Comparison of ENCODE assay signal across 1 cellular context in genomic region chr2:136034629-136035028, GRCh38.
TF ChIP-seq lines count a peak whose summit lies in the region.

No MANE protein-coding gene starts in this region.

TF ChIP-seq in GM12878, 131 proteins besides CTCF, POLR2A, EP300 and RAD21 (continued from another document and continues in another):
- peak; percentile 48 for TF ChIP-seq SMAD1 (IDR thresholded peaks at IDR 0.05; ENCODE audit: low read depth, partially characterized antibody)
- no peak for TF ChIP-seq IRF3 (IDR thresholded peaks at IDR 0.05)
- TF ChIP-seq CBX5 (IDR thresholded peaks at IDR 0.05; ENCODE audit: low read depth): no peak
- no peak for TF ChIP-seq E4F1 (IDR thresholded peaks at IDR 0.05; ENCODE audit: borderline replicate concordance, partially characterized antibody)
- TF ChIP-seq MLLT1 (IDR thresholded peaks at IDR 0.05): no peak
- TF ChIP-seq RB1 (IDR thresholded peaks at IDR 0.05; ENCODE audit: borderline replicate concordance): peak; percentile 33; the same call in 1 of the 2 replicates
- TF ChIP-seq CHD2 (IDR thresholded peaks at IDR 0.05; ENCODE audit: borderline replicate concordance, low read depth, low read length): no peak
- no peak for TF ChIP-seq NRF1 (conservative IDR thresholded peaks at IDR 0.05; ENCODE audit: low read depth, low read length)
- TF ChIP-seq BCL11A (IDR thresholded peaks at IDR 0.05; ENCODE audit: low read depth, low read length): no peak
- TF ChIP-seq ZBED1 (IDR thresholded peaks at IDR 0.05; ENCODE audit: borderline replicate concordance): no peak
- TF ChIP-seq MAX (IDR thresholded peaks at IDR 0.05; ENCODE audit: low read depth, low read length): no peak
- no peak for TF ChIP-seq BCLAF1 (IDR thresholded peaks at IDR 0.05)
- no peak for TF ChIP-seq PAX8 (IDR thresholded peaks at IDR 0.05)
- peak; percentile 44; the same call in 1 of the 2 replicates for TF ChIP-seq GATAD2B (conservative IDR thresholded peaks at IDR 0.05; ENCODE audit: low read depth)
- no peak for TF ChIP-seq CEBPZ (IDR thresholded peaks at IDR 0.05; ENCODE audit: low read depth, low read length)
- no peak for TF ChIP-seq PRDM15 (CRISPR knock-in tag; IDR thresholded peaks at IDR 0.05)
- no peak for TF ChIP-seq HDGF (IDR thresholded peaks at IDR 0.05)
- no peak for TF ChIP-seq CEBPB (IDR thresholded peaks at IDR 0.05; ENCODE audit: borderline replicate concordance in 1 of 2, low read depth in 2 of 2, low read length in 2 of 2)
- no peak for TF ChIP-seq ELK1 (IDR thresholded peaks at IDR 0.05; ENCODE audit: low read depth, low read length)
- TF ChIP-seq IKZF2 (IDR thresholded peaks at IDR 0.05): peak in 1 of 2 experiments; percentile 41; a peak in 2 of 4 replicates
- no peak for TF ChIP-seq ZNF622 (IDR thresholded peaks at IDR 0.05)
- TF ChIP-seq KLF5 (IDR thresholded peaks at IDR 0.05; ENCODE audit: partially characterized antibody): no peak
- TF ChIP-seq YBX1 (IDR thresholded peaks at IDR 0.05): no peak
- TF ChIP-seq HDAC2 (IDR thresholded peaks at IDR 0.05): no peak
- TF ChIP-seq CHD1 (IDR thresholded peaks at IDR 0.05; ENCODE audit: low read depth, low read length): no peak
- TF ChIP-seq CUX1 (IDR thresholded peaks at IDR 0.05; ENCODE audit: insufficient replicate concordance, low read depth, low read length): no peak
- TF ChIP-seq KAT2A (conservative IDR thresholded peaks at IDR 0.05; ENCODE audit: control insufficient read depth, low read depth, low read length): no peak
- TF ChIP-seq RAD51 (IDR thresholded peaks at IDR 0.05): peak; percentile 41; the same call in 1 of the 2 replicates
- TF ChIP-seq TCF7 (IDR thresholded peaks at IDR 0.05; ENCODE audit: borderline replicate concordance): no peak
- TF ChIP-seq ATF3 (IDR thresholded peaks at IDR 0.05; ENCODE audit: borderline replicate concordance, extremely low read depth, low read depth, low read length): no peak
- TF ChIP-seq SRF (IDR thresholded peaks at IDR 0.05; ENCODE audit: low read depth in 2 of 2, low read length in 2 of 2): no peak
- TF ChIP-seq TAF1 (IDR thresholded peaks at IDR 0.05; ENCODE audit: borderline replicate concordance, low read depth, low read length): no peak
- no peak for TF ChIP-seq POLR2AphosphoS2 (IDR thresholded peaks at IDR 0.05; ENCODE audit: low read depth, low read length)
- TF ChIP-seq SMARCA5 (IDR thresholded peaks at IDR 0.05): no peak
- TF ChIP-seq ATF7 (IDR thresholded peaks at IDR 0.05; ENCODE audit: low read depth): peak; percentile 83
- peak; percentile 19 for TF ChIP-seq RELA (IDR thresholded peaks at IDR 0.05; ENCODE audit: borderline replicate concordance, partially characterized antibody)
- no peak for TF ChIP-seq MEF2A (IDR thresholded peaks at IDR 0.05; ENCODE audit: insufficient read depth, low read depth, low read length)
